In genomic region chr10:49739426-49739825, GRCh38 we compare ENCODE assay signal across 26 cellular contexts. TPM values are rescaled to one million over a fixed set of nuclear protein-coding genes. Genes with fewer than 3 reads are reported as not detected.
A peak's percentile ranks its signal among the peaks of the same experiment; 100 is the strongest.
DNase-seq lines count a peak whose midpoint lies in the region; ATAC-seq and TF ChIP-seq lines count a peak whose summit lies in the region.
"Had no signal": no experiment of that assay in that cellular context is flagged by ENCODE, and none has a peak within 500 bp of the region (broad histone marks: within the 10 kb centered on the region; RNA-seq: fewer than 3 reads in every experiment).

No MANE protein-coding gene starts in this region.

- in situ Hi-C loops in ACHN (cut with HindIII; ENCODE audit: low pct_ligation_motif_present, low pct_unique_long_range_greater_than_20kb, low sequenced_read_pairs): no loop called here

- peaks cover 3% of the 10 kb centered on the region for H4K20me1 ChIP-seq in H9 (ENCODE audit: control insufficient read depth, insufficient read depth, insufficient read length)

- no peaks in the 10 kb centered on the region for H3K27me3 Mint-ChIP-seq in activated CD8-positive, alpha-beta T cell treated with anti-CD3 and anti-CD28 coated beads, Interleukin-2, amount 10 ng/mL, durations not matched to agents 7 days and 5 days (ENCODE audit: low read depth)
- no peaks in the 10 kb centered on the region for H3K27me3 Mint-ChIP-seq in activated CD8-positive, alpha-beta T cell treated with anti-CD3 and anti-CD28 coated beads for 36 hours
- H3K27me3 Mint-ChIP-seq in H9 (ENCODE audit: low read depth): no peaks in the 10 kb centered on the region

- H3K9ac ChIP-seq in H9 (ENCODE audit: extremely low read depth, insufficient read length, low read length): no peak overlapping the region

- H3K4me3 Mint-ChIP-seq in activated CD8-positive, alpha-beta T cell treated with anti-CD3 and anti-CD28 coated beads, Interleukin-2, amount 10 ng/mL, durations not matched to agents 7 days and 5 days: no peak overlapping the region
- H3K4me3 Mint-ChIP-seq in activated CD8-positive, alpha-beta T cell treated with anti-CD3 and anti-CD28 coated beads for 36 hours: no peak overlapping the region
- H3K4me3 Mint-ChIP-seq in H9: no peak overlapping the region; a peak in 1 of 5 replicates
- H3K4me3 Mint-ChIP-seq: CD8-positive, alpha-beta memory T cell had no signal

- H3K4me2 ChIP-seq in H9 (ENCODE audit: insufficient read depth, insufficient read length, low read length): no peak overlapping the region

- H2BK5ac ChIP-seq in H9 (ENCODE audit: insufficient read length, low read length): no peak overlapping the region

- H3K4me3 ChIP-seq in spleen (no peak overlapping the region), testis (no peak overlapping the region)
- H3K4me3 ChIP-seq: Peyer's patch, SJSA1 had no signal

- no peak overlapping the region for H2AFZ ChIP-seq in H9 (ENCODE audit: low read length)

- no peak overlapping the region for H4K5ac ChIP-seq in H9 (ENCODE audit: insufficient read length, low read depth, low read length)

- H4K91ac ChIP-seq in H9 (ENCODE audit: insufficient read length, low read depth, low read length): no peak overlapping the region

- H3K79me2 ChIP-seq in H9 (ENCODE audit: insufficient read depth, low read length): no peaks in the 10 kb centered on the region

- TF ChIP-seq CTCF in activated CD8-positive, alpha-beta T cell treated with anti-CD3 and anti-CD28 coated beads for 36 hours (IDR thresholded peaks at IDR 0.05): no peak
- TF ChIP-seq CTCF in H9 (conservative IDR thresholded peaks at IDR 0.05) (no peak), spleen (IDR thresholded peaks at IDR 0.05 in 8 of 11, conservative IDR thresholded peaks at IDR 0.05 in 3 of 11) (no peak), testis (IDR thresholded peaks at IDR 0.05) (no peak)

- no peaks in the 10 kb centered on the region for H3K36me3 Mint-ChIP-seq in activated CD8-positive, alpha-beta T cell treated with anti-CD3 and anti-CD28 coated beads, Interleukin-2, amount 10 ng/mL, durations not matched to agents 7 days and 5 days (ENCODE audit: low read depth)
- no peaks in the 10 kb centered on the region for H3K36me3 Mint-ChIP-seq in activated CD8-positive, alpha-beta T cell treated with anti-CD3 and anti-CD28 coated beads for 36 hours (ENCODE audit: low read depth)
- H3K36me3 Mint-ChIP-seq in H9 (ENCODE audit: insufficient read depth in 1 of 3, low read depth in 3 of 3): peaks cover 13 to 16% (median 15%) of the 10 kb centered on the region in 3 experiments; a peak in 6 of 7 replicates
- H3K36me3 Mint-ChIP-seq: CD8-positive, alpha-beta memory T cell had no signal

- no peak overlapping the region for H2BK20ac ChIP-seq in H9 (ENCODE audit: low read depth, low read length, poor library complexity, severe bottlenecking)

- no peak overlapping the region for H2AK5ac ChIP-seq in H9 (ENCODE audit: insufficient read length, low read length)

- H3K36me3 ChIP-seq in spleen (no peaks in the 10 kb centered on the region), testis (ENCODE audit: low read depth, missing control alignments) (no peaks in the 10 kb centered on the region)
- H3K36me3 ChIP-seq: Peyer's patch, SJSA1 had no signal

- CTCF ChIA-PET in activated CD8-positive, alpha-beta T cell treated with anti-CD3 and anti-CD28 coated beads, Interleukin-2, amount 10 ng/mL, durations not matched to agents 7 days and 5 days (lab: Charles Lee): no interaction called here
- CTCF ChIA-PET in activated CD8-positive, alpha-beta T cell treated with anti-CD3 and anti-CD28 coated beads for 36 hours (lab: Charles Lee): no interaction called here

- no peak overlapping the region for H3K27ac Mint-ChIP-seq in activated CD8-positive, alpha-beta T cell treated with anti-CD3 and anti-CD28 coated beads, Interleukin-2, amount 10 ng/mL, durations not matched to agents 7 days and 5 days
- no peak overlapping the region for H3K27ac Mint-ChIP-seq in activated CD8-positive, alpha-beta T cell treated with anti-CD3 and anti-CD28 coated beads for 36 hours
- no peak overlapping the region; a peak in 1 of 7 replicates for H3K27ac Mint-ChIP-seq in H9
- H3K27ac Mint-ChIP-seq: CD8-positive, alpha-beta memory T cell had no signal

- H3K27ac ChIP-seq in H9 (ENCODE audit: insufficient read length, low read depth, low read length) (no peak overlapping the region), spleen (no peak overlapping the region), testis (no peak overlapping the region)
- H3K27ac ChIP-seq: C4-2B, Peyer's patch, SJSA1 had no signal

- intact Hi-C loops in activated CD8-positive, alpha-beta T cell treated with anti-CD3 and anti-CD28 coated beads for 36 hours (cut with micrococcal nuclease): no loop called here
- intact Hi-C loops in spleen (cut with DNase I; ENCODE audit: low total_unique reads) (no loop called here), testis (cut with DNase I; ENCODE audit: low total_unique reads) (no loop called here)

- H3K9me3 Mint-ChIP-seq in activated CD8-positive, alpha-beta T cell treated with anti-CD3 and anti-CD28 coated beads, Interleukin-2, amount 10 ng/mL, durations not matched to agents 7 days and 5 days (ENCODE audit: insufficient read depth): no peaks in the 10 kb centered on the region
- no peaks in the 10 kb centered on the region for H3K9me3 Mint-ChIP-seq in activated CD8-positive, alpha-beta T cell treated with anti-CD3 and anti-CD28 coated beads for 36 hours
- peaks cover 3 to 5% of the 10 kb centered on the region in 2 experiments; a peak in 2 of 5 replicates for H3K9me3 Mint-ChIP-seq in H9
- H3K9me3 Mint-ChIP-seq: CD8-positive, alpha-beta memory T cell had no signal

- POLR2A ChIA-PET in activated CD8-positive, alpha-beta T cell treated with anti-CD3 and anti-CD28 coated beads, Interleukin-2, amount 10 ng/mL, durations not matched to agents 7 days and 5 days (lab: Charles Lee): no interaction called here
- POLR2A ChIA-PET in activated CD8-positive, alpha-beta T cell treated with anti-CD3 and anti-CD28 coated beads for 36 hours (lab: Charles Lee): no interaction called here

- no CpG with 5 or more reads among the region's 14 CpGs for WGBS in H9 (ENCODE audit: extremely low coverage, insufficient read length, low lambda C conversion rate)
- whole genome bisulfite sequencing in spleen, 5 donors: 80 to 84% (median 82%) methylated on average over 9 to 14 of the region's 14 CpGs
- 90% methylated on average over 11 to 14 of the region's 14 CpGs for WGBS in testis, 2 donors

- H3K27me3 ChIP-seq in H9 (ENCODE audit: insufficient read depth, low read length) (no peaks in the 10 kb centered on the region), spleen (replicated peaks in 1 of 7) (peaks cover 0 to 6% (median 0%) of the 10 kb centered on the region in 7 donors), testis (no peaks in the 10 kb centered on the region)
- H3K27me3 ChIP-seq: Peyer's patch, SJSA1 had no signal

- no peak overlapping the region for H3K18ac ChIP-seq in H9 (ENCODE audit: insufficient read length, low read depth, low read length)

- H3T11ph ChIP-seq in H9 (ENCODE audit: low read length): no peak overlapping the region

- no peak overlapping the region for H2BK120ac ChIP-seq in H9 (ENCODE audit: low read depth, low read length, poor library complexity, severe bottlenecking)

- H4K8ac ChIP-seq in H9 (replicated peaks; ENCODE audit: insufficient read length, low read depth, low read length): no peak overlapping the region

- no peak overlapping the region for H2BK15ac ChIP-seq in H9 (ENCODE audit: low read depth, low read length)

- peak; percentile 16 for DNase-seq in activated CD8-positive, alpha-beta T cell treated with anti-CD3 and anti-CD28 coated beads, Interleukin-2, amount 10 ng/mL, durations not matched to agents 7 days and 5 days
- no peak for DNase-seq in activated CD8-positive, alpha-beta T cell treated with anti-CD3 and anti-CD28 coated beads for 36 hours
- DNase-seq in H9: peak; percentile 16
- peak; percentile 45 for DNase-seq in islet precursor cell
- peak; percentile 67 for DNase-seq in spleen
- DNase-seq in cerebellar cortex (ENCODE audit: low spot score): no peak
- no peak for DNase-seq in testis
- no peak for DNase-seq in ACHN
- DNase-seq: Calu3; CD8-positive, alpha-beta memory T cell; GOT3; Karpas-422; MV-4-11; NCI-H1105 treated with DMSO at 0.1 percent for 48 hours; NCI-H2029 treated with DMSO at 0.1 percent for 48 hours; NCI-H226; NCI-H510A treated with DMSO at 0.1 percent for 48 hours; NCI-H748 treated with DMSO at 0.1 percent for 48 hours; NK-92 treated with Interleukin-12 subunit alpha and Interleukin-12 subunit beta, amount 100 ng/mL, for 24 hours; Peyer's patch had no signal

- H3K4me1 ChIP-seq in H9 (ENCODE audit: insufficient read depth, low read length) (no peaks in the 10 kb centered on the region), spleen (no peaks in the 10 kb centered on the region), testis (no peaks in the 10 kb centered on the region)
- H3K4me1 ChIP-seq: Peyer's patch, SJSA1 had no signal

- H3K4me1 Mint-ChIP-seq in activated CD8-positive, alpha-beta T cell treated with anti-CD3 and anti-CD28 coated beads, Interleukin-2, amount 10 ng/mL, durations not matched to agents 7 days and 5 days (ENCODE audit: low read depth): no peaks in the 10 kb centered on the region
- no peaks in the 10 kb centered on the region for H3K4me1 Mint-ChIP-seq in activated CD8-positive, alpha-beta T cell treated with anti-CD3 and anti-CD28 coated beads for 36 hours (ENCODE audit: low read depth)
- no peaks in the 10 kb centered on the region for H3K4me1 Mint-ChIP-seq in H9
- H3K4me1 Mint-ChIP-seq: CD8-positive, alpha-beta memory T cell had no signal

- no peak overlapping the region for H3K14ac ChIP-seq in H9 (ENCODE audit: insufficient read depth, low read length)

- no peaks in the 10 kb centered on the region for H3K79me1 ChIP-seq in H9 (ENCODE audit: insufficient read depth, low read depth, low read length, poor library complexity, severe bottlenecking)

- no peaks in the 10 kb centered on the region for H3K23me2 ChIP-seq in H9 (ENCODE audit: insufficient read length, low read depth, low read length, poor library complexity, severe bottlenecking)

- ATAC-seq in activated CD8-positive, alpha-beta T cell treated with anti-CD3 and anti-CD28 coated beads, Interleukin-2, amount 10 ng/mL, durations not matched to agents 7 days and 5 days: no peak
- no peak for ATAC-seq in activated CD8-positive, alpha-beta T cell treated with anti-CD3 and anti-CD28 coated beads for 36 hours

- H3K9me3 ChIP-seq in H9 (ENCODE audit: control insufficient read depth, low read depth, low read length) (no peaks in the 10 kb centered on the region), spleen (no peaks in the 10 kb centered on the region), testis (no peaks in the 10 kb centered on the region)
- H3K9me3 ChIP-seq: Peyer's patch had no signal

- no peak overlapping the region for H3K4ac ChIP-seq in H9 (ENCODE audit: low read depth, low read length)

- TF ChIP-seq POLR2A in spleen (IDR thresholded peaks at IDR 0.05) (no peak), testis (IDR thresholded peaks at IDR 0.05) (no peak)

- no peak overlapping the region for H2BK12ac ChIP-seq in H9 (ENCODE audit: insufficient read length, low read depth, low read length)

- H3K23ac ChIP-seq in H9 (ENCODE audit: insufficient read length, low read depth, low read length): no peak overlapping the region

- H3K56ac ChIP-seq in H9 (ENCODE audit: insufficient read length, low read depth, low read length): no peak overlapping the region

RNA-seq across cellular contexts. Expression of gene OGDHL, which starts 22.7 kb away (rescaled TPM):
- total RNA-seq in activated CD8-positive, alpha-beta T cell treated with anti-CD3 and anti-CD28 coated beads, Interleukin-2, amount 10 ng/mL, durations not matched to agents 7 days and 5 days: under 1 TPM in 1 of 2 experiments, not detected in 1; 0.10 TPM
- under 1 TPM; 0.40 to 0.68 TPM for total RNA-seq in activated CD8-positive, alpha-beta T cell treated with anti-CD3 and anti-CD28 coated beads for 36 hours
- 21.9 and 22.6 TPM in 2 replicates for total RNA-seq in H9 (2021)
- total RNA-seq in spleen: 1 to 10 TPM in 1 of 7 donors, under 1 TPM in 4, not detected in 2; 0.09 to 1.6 (median 0.19) TPM
- under 1 TPM; 0.11 to 0.45 (median 0.20) TPM for polyA plus RNA-seq in spleen
- 10 to 100 TPM; 10.7 to 16.6 TPM for total RNA-seq in testis
- 6.4 TPM for polyA plus RNA-seq in testis (ENCODE audit: insufficient read depth, low read depth, low replicate concordance)
- total RNA-seq: SJSA1 had no signal
- polyA plus RNA-seq: CD8-positive, alpha-beta memory T cell had no signal

RNA-seq across cellular contexts. Expression of gene C10orf53, which starts 60.0 kb away (rescaled TPM):
- total RNA-seq in activated CD8-positive, alpha-beta T cell treated with anti-CD3 and anti-CD28 coated beads, Interleukin-2, amount 10 ng/mL, durations not matched to agents 7 days and 5 days: not detected
- total RNA-seq in activated CD8-positive, alpha-beta T cell treated with anti-CD3 and anti-CD28 coated beads for 36 hours: not detected
- not detected in 2 replicates for total RNA-seq in H9 (2021)
- total RNA-seq in spleen: not detected
- polyA plus RNA-seq in spleen: not detected
- total RNA-seq in testis: 10 to 100 TPM; 14.8 to 33.5 TPM
- 139 TPM for polyA plus RNA-seq in testis (ENCODE audit: insufficient read depth, low read depth, low replicate concordance)
- total RNA-seq: A172; Calu3; CD8-positive, alpha-beta memory T cell; Daoy; M059J; OCI-LY7; Peyer's patch; SJSA1 had no signal
- polyA plus RNA-seq: CD8-positive, alpha-beta memory T cell had no signal

Comparison
In these comparisons a context has a peak if more than half of its experiments do, and no peak if none do; other contexts are left out.
1. DNase-seq: peak in activated CD8-positive, alpha-beta T cell treated with anti-CD3 and anti-CD28 coated beads, Interleukin-2, amount 10 ng/mL, durations not matched to agents 7 days and 5 days (single experiment), H9 (single experiment), islet precursor cell (single experiment) and spleen (single experiment); none in activated CD8-positive, alpha-beta T cell treated with anti-CD3 and anti-CD28 coated beads for 36 hours (single experiment), cerebellar cortex (single experiment), testis (single experiment) and ACHN (single experiment).
2. RNA of gene C10orf53, which starts 60.0 kb away (total RNA-seq): 14.8 to 33.5 TPM in testis; not detected in activated CD8-positive, alpha-beta T cell treated with anti-CD3 and anti-CD28 coated beads, Interleukin-2, amount 10 ng/mL, durations not matched to agents 7 days and 5 days, not detected in activated CD8-positive, alpha-beta T cell treated with anti-CD3 and anti-CD28 coated beads for 36 hours, not detected in H9 and not detected in spleen; every median in the first group is over 10 times any median in the second.